Comparison of ENCODE assay signal across 24 cellular contexts in genomic region chr5:55241756-55242155, GRCh38. TPM values are rescaled to one million over a fixed set of nuclear protein-coding genes. Genes with fewer than 3 reads are reported as not detected.
DNase-seq lines count a peak whose midpoint lies in the region; ATAC-seq, FAIRE-seq and TF ChIP-seq lines count a peak whose summit lies in the region.
"Had no signal": no experiment of that assay in that cellular context is flagged by ENCODE, and none has a peak within 500 bp of the region (broad histone marks: within the 10 kb centered on the region; RNA-seq: fewer than 3 reads in every experiment).

No MANE protein-coding gene starts in this region.

- no peak for FAIRE-seq in K562 (lab: Jason Lieb, UNC)

- no peaks in the 10 kb centered on the region for H3K9me1 ChIP-seq in K562 (ENCODE audit: control insufficient read depth, insufficient read depth, low read length)

- H2AFZ ChIP-seq in K562 (ENCODE audit: low read depth, low read length): no peak overlapping the region

- H3K9ac ChIP-seq in K562 (ENCODE audit: insufficient read depth in 1 of 2, low read depth in 2 of 2, low read length in 2 of 2): no peak overlapping the region

- no peak for TF ChIP-seq EP300 in K562 (IDR thresholded peaks at IDR 0.05; ENCODE audit: low read length)

- BruUV-seq in K562 (replicated peaks; lab: Mats Ljungman, UMichigan): no TSS peak

- no peak overlapping the region for H3K4me2 ChIP-seq in K562 (ENCODE audit: insufficient read depth, low read length)

- TF ChIP-seq CTCF in K562 (IDR thresholded peaks at IDR 0.05 in 2 of 3, conservative IDR thresholded peaks at IDR 0.05 in 1 of 3; ENCODE audit: insufficient read depth in 2 of 3, low read depth in 1 of 3, low read length in 3 of 3): no peak

- POLR2A ChIA-PET in K562 (lab: Yijun Ruan, JAX): interaction anchor here (0.6 kb wide), 1 partner anchor 473 kb away, joined by 3 read pairs; no protein-coding TSS in a partner anchor

- ATAC-seq in K562 (peak; percentile 42; the same call in 1 of the 3 replicates), GM19035 (IDR thresholded peaks at IDR 0.05; ENCODE audit: unreplicated experiment) (no peak)
- ATAC-seq: left colon; natural killer cell; right cardiac atrium; stimulated activated naive CD8-positive, alpha-beta T cell treated with anti-CD3 and anti-CD28 coated beads, Interleukin-15, amount 100 ng/mL, for 72 hours had no signal

- DNase-seq in SHP77 (lab: John Stamatoyannopoulos, UW) (peak; percentile 1 to 4), SHP77 treated with DMSO at 0.1 percent for 48 hours (lab: John Stamatoyannopoulos, UW) (no peak), NCI-H2171 (lab: John Stamatoyannopoulos, UW) (peak; percentile 59), K562 (ENCODE audit: extremely low read depth in 1 of 4, low spot score in 3 of 4) (peak in 1 of 4 experiments; percentile 28), ureter (ENCODE audit: low spot score) (peak; percentile 55), NK-92 (lab: John Stamatoyannopoulos, UW; ENCODE audit: unreplicated experiment) (no peak), islet precursor cell (no peak)
- DNase-seq: activated CD4-positive, alpha-beta T cell treated with anti-CD3 and anti-CD28 coated beads for 4 hours; activated naive CD4-positive, alpha-beta T cell treated with anti-CD3 and anti-CD28 coated beads, Interleukin-2, amount 10 ng/mL, durations not matched to agents 7 days and 5 days; anterior cingulate cortex; caudate nucleus; HCEC 1CT; left colon; midbrain; natural killer cell; NCI-H1930; right cardiac atrium; stimulated activated CD4-positive, alpha-beta T cell treated with anti-CD3 and anti-CD28 coated beads, Interleukin-12 subunit alpha, Interleukin-12 subunit beta, amount 100 ng/mL, for 4 hours; stimulated activated naive CD8-positive, alpha-beta T cell treated with anti-CD3 and anti-CD28 coated beads, Interleukin-15, amount 100 ng/mL, for 72 hours; upper lobe of left lung had no signal

- WGBS in K562 (ENCODE audit: insufficient coverage, low coverage, missing lambda C conversion rate): 4% methylated on average over 4 of the region's 4 CpGs

- in situ Hi-C loops in K562 (cut with MboI): no loop called here

- no peak overlapping the region for H3K4me3 ChIP-seq in K562
- H3K4me3 ChIP-seq: SJSA1, upper lobe of left lung had no signal

- CTCF ChIA-PET in K562 (lab: Yijun Ruan, JAX; ENCODE audit: low intra/inter-chr PET ratio): no interaction called here

- H3K79me2 ChIP-seq in K562 (ENCODE audit: control insufficient read depth, insufficient read depth, low read length): no peaks in the 10 kb centered on the region

- intact Hi-C loops in K562 (cut with micrococcal nuclease): no loop called here

- peaks cover 5% of the 10 kb centered on the region in 2 experiments; a peak in 4 of 5 replicates for H3K27me3 ChIP-seq in K562 (ENCODE audit: control insufficient read depth in 2 of 2, insufficient read depth in 2 of 2, low read length in 2 of 2)
- H3K27me3 ChIP-seq: upper lobe of left lung had no signal

- no peaks in the 10 kb centered on the region for H4K20me1 ChIP-seq in K562 (replicated peaks; ENCODE audit: control insufficient read depth, insufficient read depth, low read length)

- H3K4me1 ChIP-seq in K562 (replicated peaks in 1 of 2; ENCODE audit: control insufficient read depth in 2 of 2, insufficient read depth in 2 of 2, low read length in 2 of 2): no peaks in the 10 kb centered on the region
- H3K4me1 ChIP-seq: SJSA1, upper lobe of left lung had no signal

- H3K36me3 ChIP-seq in K562 (ENCODE audit: control insufficient read depth, insufficient read depth, low read length): no peaks in the 10 kb centered on the region
- H3K36me3 ChIP-seq: SJSA1, upper lobe of left lung had no signal

- H3K27ac ChIP-seq in K562 (ENCODE audit: extremely low read depth, low read depth, low read length): no peak overlapping the region
- H3K27ac ChIP-seq: SJSA1, upper lobe of left lung had no signal

- TF ChIP-seq RAD21 in K562 (CRISPR knock-in tag; conservative IDR thresholded peaks at IDR 0.05 in 1 of 2, IDR thresholded peaks at IDR 0.05 in 1 of 2): no peak

- TF ChIP-seq POLR2A in K562 (conservative IDR thresholded peaks at IDR 0.05): no peak

- H3K9me3 ChIP-seq in K562 (replicated peaks; ENCODE audit: control insufficient read depth, insufficient read depth, low read depth, low read length): peaks cover 2% of the 10 kb centered on the region; the same call in 1 of the 2 replicates
- H3K9me3 ChIP-seq: SJSA1, upper lobe of left lung had no signal

TF ChIP-seq in K562, 482 proteins besides CTCF, POLR2A, EP300 and RAD21:
- TF ChIP-seq SMARCA5 (IDR thresholded peaks at IDR 0.05) (no peak), NFIC (IDR thresholded peaks at IDR 0.05) (peak; percentile 82), GATA2 (CRISPR knock-in tag; IDR thresholded peaks at IDR 0.05) (peak; percentile 71), SOX6 (IDR thresholded peaks at IDR 0.05) (no peak), ZKSCAN1 (IDR thresholded peaks at IDR 0.05; ENCODE audit: low read depth, low read length) (no peak), ZFPM2 (CRISPR knock-in tag; IDR thresholded peaks at IDR 0.05) (no peak), SRSF3 (IDR thresholded peaks at IDR 0.05; ENCODE audit: insufficient read depth, low read length) (no peak)

RNA-seq across cellular contexts. Expression of gene CCNO, which starts 8.3 kb away (rescaled TPM):
- total RNA-seq in K562 (2011; cell fraction: chromatin; rRNA removed; ENCODE audit: low replicate concordance): 0.55 and 1.9 TPM in 2 replicates
- 1.6 and 2.7 TPM in 2 replicates for total RNA-seq in K562 (2011; cell fraction: nucleolus; rRNA removed)
- total RNA-seq in K562 (2011; cell fraction: nucleoplasm; rRNA removed): 1.2 and 2.1 TPM in 2 replicates
- total RNA-seq in K562 (2014; rRNA removed) (1.6 and 1.8 TPM in 2 replicates), K562 (2014; rRNA removed; fragmentation: Illumina TruSeq; extraction: Trizol) (0.16 and 0.29 TPM in 2 replicates), K562 (2015; rRNA removed; fragmentation: Illumina TruSeq; extraction: Trizol) (0.43 and 0.45 TPM in 2 replicates), K562 (2021) (3.1 and 3.2 TPM in 2 replicates), ureter (16.5 TPM)
- polyA plus RNA-seq in K562 (2011; rRNA removed) (0.28 and 0.84 TPM in 2 replicates), K562 (2014; fragmentation: Illumina TruSeq; extraction: Trizol) (0.25 and 0.64 TPM in 2 replicates), K562 (2014; fragmentation: Nextera tagmentation; extraction: Ambion mirVana) (under 1 TPM; 0.08 to 0.13 TPM), K562 (2014; rRNA removed) (1.9 TPM in 2 replicates)
- 0.75 and 1.8 TPM in 2 replicates for polyA plus RNA-seq in K562 (2011; cell fraction: cytosol; rRNA removed)
- polyA plus RNA-seq in K562 (2011; cell fraction: nucleus; rRNA removed): 2.7 and 6.6 TPM in 2 replicates
- 1.5 and 3.9 TPM in 2 replicates for polyA plus RNA-seq in K562 (2012)
- 0.25 TPM in 1 of 2 replicates, not detected in the other for polyA minus RNA-seq in K562 (2011; rRNA and poly(A)+ RNA removed)
- polyA minus RNA-seq in K562 (2011; cell fraction: cytosol; rRNA and poly(A)+ RNA removed): not detected in 2 replicates
- 0.56 and 0.67 TPM in 2 replicates for polyA minus RNA-seq in K562 (2011; cell fraction: nucleus; rRNA and poly(A)+ RNA removed)
- total RNA-seq: dermis microvascular lymphatic vessel endothelial cell, natural killer cell, osteocyte had no signal

RNA-seq across cellular contexts. Expression of gene MCIDAS, which starts 14.6 kb away (rescaled TPM):
- 0.93 and 1.4 TPM in 2 replicates for total RNA-seq in K562 (2011; cell fraction: chromatin; rRNA removed; ENCODE audit: low replicate concordance)
- 1.2 and 1.3 TPM in 2 replicates for total RNA-seq in K562 (2011; cell fraction: nucleolus; rRNA removed)
- total RNA-seq in K562 (2011; cell fraction: nucleoplasm; rRNA removed): 0.81 and 1.1 TPM in 2 replicates
- total RNA-seq in K562 (2014; rRNA removed): 0.98 and 1.5 TPM in 2 replicates
- 0.26 and 0.36 TPM in 2 replicates for total RNA-seq in K562 (2014; rRNA removed; fragmentation: Illumina TruSeq; extraction: Trizol)
- total RNA-seq in K562 (2015; rRNA removed; fragmentation: Illumina TruSeq; extraction: Trizol): 0.53 and 0.69 TPM in 2 replicates
- 0.94 and 1.2 TPM in 2 replicates for total RNA-seq in K562 (2021)
- polyA plus RNA-seq in K562 (2011; rRNA removed): 0.41 and 0.86 TPM in 2 replicates
- polyA plus RNA-seq in K562 (2011; cell fraction: cytosol; rRNA removed): 0.34 and 1.4 TPM in 2 replicates
- polyA plus RNA-seq in K562 (2011; cell fraction: nucleus; rRNA removed): 1.8 and 7.9 TPM in 2 replicates
- polyA plus RNA-seq in K562 (2012): 0.58 and 0.70 TPM in 2 replicates
- 0.55 and 0.62 TPM in 2 replicates for polyA plus RNA-seq in K562 (2014; fragmentation: Illumina TruSeq; extraction: Trizol)
- polyA plus RNA-seq in K562 (2014; fragmentation: Nextera tagmentation; extraction: Ambion mirVana): under 1 TPM; 0.07 to 0.17 TPM
- 1.0 and 2.1 TPM in 2 replicates for polyA plus RNA-seq in K562 (2014; rRNA removed)
- 0.27 and 0.32 TPM in 2 replicates for polyA minus RNA-seq in K562 (2011; rRNA and poly(A)+ RNA removed)
- polyA minus RNA-seq in K562 (2011; cell fraction: cytosol; rRNA and poly(A)+ RNA removed): not detected in 2 replicates
- polyA minus RNA-seq in K562 (2011; cell fraction: nucleus; rRNA and poly(A)+ RNA removed): 0.56 and 1.5 TPM in 2 replicates
- 2.7 TPM for total RNA-seq in ureter
- total RNA-seq: dermis microvascular lymphatic vessel endothelial cell, natural killer cell, osteocyte, right cardiac atrium had no signal
- polyA plus RNA-seq: right cardiac atrium had no signal

Comparison
In these comparisons a context has a peak if more than half of its experiments do, and no peak if none do; other contexts are left out.
1. DNase-seq: peak in SHP77 (2 of 2), NCI-H2171 (single experiment) and ureter (single experiment); none in SHP77 treated with DMSO at 0.1 percent for 48 hours (single experiment), NK-92 (single experiment) and islet precursor cell (single experiment).